Comparison of ENCODE assay signal across 14 cellular contexts in genomic region chr19:16087940-16088339, GRCh38. TPM values are rescaled to one million over a fixed set of nuclear protein-coding genes. Genes with fewer than 3 reads are reported as not detected.
DNase-seq lines count a peak whose midpoint lies in the region; ATAC-seq, FAIRE-seq and TF ChIP-seq lines count a peak whose summit lies in the region.
"Had no signal": no experiment of that assay in that cellular context is flagged by ENCODE, and none has a peak within 500 bp of the region (broad histone marks: within the 10 kb centered on the region; RNA-seq: fewer than 3 reads in every experiment).

No MANE protein-coding gene starts in this region.

- peaks cover 100% of the 10 kb centered on the region for H3K36me3 ChIP-seq in left ventricle myocardium inferior
- peaks cover 50 to 69% of the 10 kb centered on the region in 2 experiments for H3K36me3 ChIP-seq in GM12878 (ENCODE audit: control insufficient read depth in 2 of 2, insufficient read depth in 2 of 2, low read length in 1 of 2)
- H3K36me3 ChIP-seq in mucosa of rectum (ENCODE audit: control insufficient read depth in 2 of 2, insufficient read depth in 2 of 2, low read length in 2 of 2): peaks cover 71 to 86% of the 10 kb centered on the region in 2 donors
- H3K36me3 ChIP-seq in upper lobe of right lung: peaks cover 99% of the 10 kb centered on the region

- no peak overlapping the region for H2AFZ ChIP-seq in GM12878 (ENCODE audit: control insufficient read depth, low read depth, low read length)

- H3K27me3 ChIP-seq in left ventricle myocardium inferior (ENCODE audit: low read depth): no peaks in the 10 kb centered on the region
- H3K27me3 ChIP-seq in GM12878 (replicated peaks in 1 of 2; ENCODE audit: control insufficient read depth in 2 of 2, insufficient read depth in 2 of 2, low read length in 1 of 2): no peaks in the 10 kb centered on the region
- H3K27me3 ChIP-seq in mucosa of rectum (ENCODE audit: control insufficient read depth in 2 of 2, insufficient read depth in 2 of 2, low read length in 2 of 2): no peaks in the 10 kb centered on the region
- H3K27me3 ChIP-seq in upper lobe of right lung: no peaks in the 10 kb centered on the region
- H3K27me3 ChIP-seq: MG63 had no signal

- ATAC-seq in left cardiac atrium: peak; percentile 11 to 32
- ATAC-seq in GM12878: no peak
- ATAC-seq in upper lobe of right lung: peak; percentile 3
- ATAC-seq: activated T-cell treated with anti-CD3 and anti-CD28 coated beads, Interleukin-2, amount 50 U/mL, for 72 hours had no signal

- H4K20me1 ChIP-seq in GM12878 (ENCODE audit: control insufficient read depth, insufficient read depth): peaks cover 5% of the 10 kb centered on the region

- no TSS peak for BruUV-seq in GM12878 (replicated peaks; lab: Mats Ljungman, UMichigan)

- H3K9me3 ChIP-seq in left ventricle myocardium inferior (replicated peaks) (no peaks in the 10 kb centered on the region), GM12878 (replicated peaks; ENCODE audit: control insufficient read depth, insufficient read depth, low read length) (no peaks in the 10 kb centered on the region), mucosa of rectum (ENCODE audit: control insufficient read depth in 2 of 2, low read length in 2 of 2) (no peaks in the 10 kb centered on the region), upper lobe of right lung (no peaks in the 10 kb centered on the region)
- H3K9me3 ChIP-seq: MG63 had no signal

- peaks cover 36% of the 10 kb centered on the region for H3K79me2 ChIP-seq in GM12878 (ENCODE audit: control insufficient read depth, insufficient read depth, low read length)

- H3K9ac ChIP-seq in GM12878 (ENCODE audit: control insufficient read depth, insufficient read depth, low read length) (no peak overlapping the region), mucosa of rectum (ENCODE audit: low read depth in 1 of 2, low read length in 2 of 2) (peak overlapping the region; percentile 32 to 39)

- TF ChIP-seq RAD21 in GM12878 (IDR thresholded peaks at IDR 0.05; ENCODE audit: insufficient read depth, low read depth, low read length): no peak

- no peak overlapping the region for H3K4me2 ChIP-seq in GM12878 (ENCODE audit: control insufficient read depth, insufficient read depth)

- no peak for DNase-seq in left cardiac atrium
- no peak for DNase-seq in left ventricle myocardium inferior
- no peak for DNase-seq in GM12878 (ENCODE audit: low read depth, low spot score)
- no peak for DNase-seq in upper lobe of right lung
- no peak for DNase-seq in NCI-H748 treated with DMSO at 0.1 percent for 48 hours (lab: John Stamatoyannopoulos, UW)
- DNase-seq in LoVo (ENCODE audit: low spot score): no peak
- DNase-seq in NAMALWA (ENCODE audit: low spot score): no peak
- DNase-seq: activated T-cell treated with anti-CD3 and anti-CD28 coated beads, Interleukin-2, amount 50 U/mL, for 72 hours; MG63; SHP77 had no signal

- POLR2A ChIA-PET in GM12878 (lab: Charles Lee): interaction anchor here (0.6 kb wide), 1 partner anchor 60 kb away, joined by 3 read pairs; no protein-coding TSS in a partner anchor

- TF ChIP-seq EP300 in GM12878 (IDR thresholded peaks at IDR 0.05; ENCODE audit: borderline replicate concordance in 1 of 2, control insufficient read depth in 1 of 2, low read depth in 2 of 2, low read length in 2 of 2): no peak

- WGBS in GM12878 (ENCODE audit: insufficient coverage, insufficient replicate concordance, low lambda C conversion rate, missing lambda C conversion rate): 96% methylated on average over 12 of the region's 12 CpGs

- peak; percentile 59 for TF ChIP-seq POLR2A in GM12878 (IDR thresholded peaks at IDR 0.05; ENCODE audit: low read depth, low read length)

- CTCF ChIA-PET in GM12878 (lab: Yijun Ruan, JAX): interaction anchor here (1.4 kb wide), 1 partner anchor 12 kb away, joined by 5 read pairs; no protein-coding TSS in a partner anchor

- H3K4me1 ChIP-seq in left ventricle myocardium inferior (peaks cover 40% of the 10 kb centered on the region), GM12878 (ENCODE audit: control insufficient read depth, insufficient read depth, low read length) (peaks cover 34% of the 10 kb centered on the region), mucosa of rectum (ENCODE audit: control insufficient read depth in 2 of 2, insufficient read depth in 2 of 2, low read length in 2 of 2) (peaks cover 14 to 22% of the 10 kb centered on the region in 2 donors), upper lobe of right lung (peaks cover 55% of the 10 kb centered on the region)

- FAIRE-seq in GM12878 (lab: Jason Lieb, UNC): no peak
- FAIRE-seq: G401.6 had no signal

- TF ChIP-seq CTCF in left ventricle myocardium inferior (IDR thresholded peaks at IDR 0.05; ENCODE audit: borderline replicate concordance) (no peak), GM12878 (IDR thresholded peaks at IDR 0.05 in 2 of 3, conservative IDR thresholded peaks at IDR 0.05 in 1 of 3; ENCODE audit: control insufficient read depth in 2 of 3, extremely low read depth in 1 of 3, insufficient read depth in 1 of 3, low read depth in 3 of 3, low read length in 3 of 3) (no peak), upper lobe of right lung (IDR thresholded peaks at IDR 0.05) (no peak)

- H3K4me3 ChIP-seq in left ventricle myocardium inferior: no peak overlapping the region
- no peak overlapping the region for H3K4me3 ChIP-seq in GM12878
- H3K4me3 ChIP-seq in mucosa of rectum (ENCODE audit: low read length in 2 of 2): no peak overlapping the region
- no peak overlapping the region for H3K4me3 ChIP-seq in upper lobe of right lung
- H3K4me3 ChIP-seq: MG63 had no signal

- SMC1A ChIA-PET in GM12878 (lab: Charles Lee; ENCODE audit: uncharacterized antibody, unreplicated experiment): no interaction called here

- RAD21 ChIA-PET in GM12878 (lab: Charles Lee; ENCODE audit: unreplicated experiment): no interaction called here

- intact Hi-C loops in left cardiac atrium (cut with DNase I): loop anchor here in 1 of 2 donors (2.0 kb wide), 1 partner anchor 17 kb away; no protein-coding TSS in a partner anchor
- intact Hi-C loops in left ventricle myocardium inferior (cut with micrococcal nuclease): no loop called here
- intact Hi-C loops in GM12878 (cut with micrococcal nuclease; ENCODE audit: unreplicated experiment): loop anchor here (2.0 kb wide), 1 partner anchor 23 kb away; the partner anchor contains the start of gene RAB8A
- intact Hi-C loops in upper lobe of right lung (cut with DNase I): no loop called here

- no peak overlapping the region for H3K27ac ChIP-seq in left ventricle myocardium inferior (replicated peaks)
- H3K27ac ChIP-seq in GM12878 (ENCODE audit: control insufficient read depth, insufficient read depth): no peak overlapping the region
- peak overlapping the region; percentile 62 to 65 for H3K27ac ChIP-seq in mucosa of rectum (ENCODE audit: low read depth in 2 of 2, low read length in 2 of 2)
- H3K27ac ChIP-seq in upper lobe of right lung: peak overlapping the region; percentile 76

- in situ Hi-C loops in GM12878 (cut with MboI): no loop called here

RNA-seq across cellular contexts. Expression of gene TPM4, which starts 11.6 kb away (rescaled TPM):
- total RNA-seq in left cardiac atrium: 100 to 1,000 TPM; 183 to 310 TPM
- 69.6 TPM for total RNA-seq in left ventricle myocardium inferior
- total RNA-seq in GM12878 (2013; cell fraction: nucleolus; rRNA removed): 161 and 178 TPM in 2 replicates
- 413 and 473 TPM in 2 replicates for total RNA-seq in GM12878 (2014; rRNA removed)
- 513 and 542 TPM in 2 replicates for total RNA-seq in GM12878 (2014; rRNA removed; fragmentation: Illumina TruSeq; extraction: Trizol)
- total RNA-seq in GM12878 (2021): 338 and 361 TPM in 2 replicates
- polyA plus RNA-seq in GM12878 (2011; ENCODE audit: low read depth): 212 TPM
- 387 and 534 TPM in 2 replicates for polyA plus RNA-seq in GM12878 (2011; rRNA removed)
- polyA plus RNA-seq in GM12878 (2011; cell fraction: cytosol; rRNA removed): 210 and 246 TPM in 2 replicates
- 84.6 and 156 TPM in 2 replicates for polyA plus RNA-seq in GM12878 (2011; cell fraction: nucleus; rRNA removed)
- polyA plus RNA-seq in GM12878 (2012): 261 and 281 TPM in 2 replicates
- polyA plus RNA-seq in GM12878 (2014; fragmentation: Illumina TruSeq; extraction: Trizol): 620 and 767 TPM in 2 replicates
- polyA plus RNA-seq in GM12878 (2014; fragmentation: Nextera tagmentation; extraction: Ambion mirVana): 100 to 1,000 TPM; 183 to 194 TPM
- polyA plus RNA-seq in GM12878 (2014; rRNA removed): 387 and 401 TPM in 2 replicates
- polyA plus RNA-seq in GM12878 (2016; fragmentation: Nextera tagmentation; extraction: Ambion mirVana): 100 to 1,000 TPM; 469 to 473 TPM
- 142 and 153 TPM in 2 replicates for polyA minus RNA-seq in GM12878 (2011; rRNA and poly(A)+ RNA removed)
- 99.6 and 122 TPM in 2 replicates for polyA minus RNA-seq in GM12878 (2011; cell fraction: cytosol; rRNA and poly(A)+ RNA removed)
- 45.9 and 97.4 TPM in 2 replicates for polyA minus RNA-seq in GM12878 (2011; cell fraction: nucleus; rRNA and poly(A)+ RNA removed)
- total RNA-seq in upper lobe of right lung: 386 TPM

RNA-seq across cellular contexts. Expression of gene RAB8A, which starts 23.7 kb away (rescaled TPM):
- total RNA-seq in left cardiac atrium: 10 to 100 TPM; 28.2 to 29.8 TPM
- 17.7 TPM for total RNA-seq in left ventricle myocardium inferior
- total RNA-seq in GM12878 (2013; cell fraction: nucleolus; rRNA removed): 85.8 and 91.6 TPM in 2 replicates
- 94.2 and 104 TPM in 2 replicates for total RNA-seq in GM12878 (2014; rRNA removed)
- 233 and 239 TPM in 2 replicates for total RNA-seq in GM12878 (2014; rRNA removed; fragmentation: Illumina TruSeq; extraction: Trizol)
- total RNA-seq in GM12878 (2021): 162 and 181 TPM in 2 replicates
- 29.0 TPM for polyA plus RNA-seq in GM12878 (2011; ENCODE audit: low read depth)
- polyA plus RNA-seq in GM12878 (2011; rRNA removed): 177 and 189 TPM in 2 replicates
- 137 and 184 TPM in 2 replicates for polyA plus RNA-seq in GM12878 (2011; cell fraction: cytosol; rRNA removed)
- 94.2 and 96.1 TPM in 2 replicates for polyA plus RNA-seq in GM12878 (2011; cell fraction: nucleus; rRNA removed)
- 75.4 and 124 TPM in 2 replicates for polyA plus RNA-seq in GM12878 (2012)
- 138 and 168 TPM in 2 replicates for polyA plus RNA-seq in GM12878 (2014; fragmentation: Illumina TruSeq; extraction: Trizol)
- 10 to 100 TPM; 23.9 to 39.1 TPM for polyA plus RNA-seq in GM12878 (2014; fragmentation: Nextera tagmentation; extraction: Ambion mirVana)
- 204 and 226 TPM in 2 replicates for polyA plus RNA-seq in GM12878 (2014; rRNA removed)
- 100 to 1,000 TPM; 308 to 314 TPM for polyA plus RNA-seq in GM12878 (2016; fragmentation: Nextera tagmentation; extraction: Ambion mirVana)
- polyA minus RNA-seq in GM12878 (2011; rRNA and poly(A)+ RNA removed): 303 and 377 TPM in 2 replicates
- 89.7 and 135 TPM in 2 replicates for polyA minus RNA-seq in GM12878 (2011; cell fraction: cytosol; rRNA and poly(A)+ RNA removed)
- polyA minus RNA-seq in GM12878 (2011; cell fraction: nucleus; rRNA and poly(A)+ RNA removed): 71.4 and 108 TPM in 2 replicates
- total RNA-seq in upper lobe of right lung: 101 TPM

RNA-seq across cellular contexts. Expression of gene HSH2D, which starts 55.5 kb away (rescaled TPM):
- total RNA-seq in left cardiac atrium (under 1 TPM; 0.16 to 0.56 TPM), left ventricle myocardium inferior (0.16 TPM), GM12878 (2014; rRNA removed) (118 and 121 TPM in 2 replicates), GM12878 (2014; rRNA removed; fragmentation: Illumina TruSeq; extraction: Trizol) (88.4 and 92.6 TPM in 2 replicates), GM12878 (2021) (81.7 and 87.8 TPM in 2 replicates), upper lobe of right lung (6.0 TPM)
- 70.0 and 81.1 TPM in 2 replicates for total RNA-seq in GM12878 (2013; cell fraction: nucleolus; rRNA removed)
- polyA plus RNA-seq in GM12878 (2011; ENCODE audit: low read depth): 60.0 TPM
- polyA plus RNA-seq in GM12878 (2011; rRNA removed) (63.2 and 88.2 TPM in 2 replicates), GM12878 (2014; fragmentation: Illumina TruSeq; extraction: Trizol) (64.8 and 105 TPM in 2 replicates), GM12878 (2014; fragmentation: Nextera tagmentation; extraction: Ambion mirVana) (10 to 100 TPM; 22.0 to 27.2 TPM), GM12878 (2014; rRNA removed) (141 and 145 TPM in 2 replicates), GM12878 (2016; fragmentation: Nextera tagmentation; extraction: Ambion mirVana) (10 to 100 TPM; 82.0 to 90.3 TPM)
- 126 and 139 TPM in 2 replicates for polyA plus RNA-seq in GM12878 (2011; cell fraction: cytosol; rRNA removed)
- polyA plus RNA-seq in GM12878 (2011; cell fraction: nucleus; rRNA removed): 119 and 132 TPM in 2 replicates
- polyA plus RNA-seq in GM12878 (2012): 84.2 and 96.9 TPM in 2 replicates
- 31.7 and 67.1 TPM in 2 replicates for polyA minus RNA-seq in GM12878 (2011; rRNA and poly(A)+ RNA removed)
- polyA minus RNA-seq in GM12878 (2011; cell fraction: cytosol; rRNA and poly(A)+ RNA removed): 19.8 and 25.6 TPM in 2 replicates
- polyA minus RNA-seq in GM12878 (2011; cell fraction: nucleus; rRNA and poly(A)+ RNA removed): 19.5 and 39.2 TPM in 2 replicates
- total RNA-seq: NCI-H460 had no signal
- polyA plus RNA-seq: neural cell had no signal

Comparison
In these comparisons a context has a peak if more than half of its experiments do, and no peak if none do; other contexts are left out.
1. H3K27ac ChIP-seq: peak in mucosa of rectum (2 of 2) and upper lobe of right lung (single experiment); none in left ventricle myocardium inferior (single experiment) and GM12878 (single experiment).
2. RNA of gene HSH2D, which starts 55.5 kb away (total RNA-seq): 70.0 to 121 TPM in GM12878; 6.0 TPM in upper lobe of right lung (single experiment), 0.16 to 0.56 TPM in left cardiac atrium and 0.16 TPM in left ventricle myocardium inferior (single experiment); every median in the first group is over 10 times any median in the second.